Comparison of ENCODE assay signal across 1 cellular context in genomic region chr19:3725640-3726310, GRCh38.
TF ChIP-seq lines count a peak whose summit lies in the region.

No MANE protein-coding gene starts in this region.

TF ChIP-seq in IMR-90, 13 proteins besides CTCF, POLR2A, EP300 and RAD21 (continued from another document):
- TF ChIP-seq RCOR1 (IDR thresholded peaks at IDR 0.05; ENCODE audit: insufficient replicate concordance, low read length) (no peak), CEBPB (IDR thresholded peaks at IDR 0.05; ENCODE audit: low read depth, low read length) (no peak)
